In genomic region chr6:27544612-27545260, GRCh38 we compare ENCODE assay signal across 8 cellular contexts.
DNase-seq lines count a peak whose midpoint lies in the region; ATAC-seq and TF ChIP-seq lines count a peak whose summit lies in the region.

No MANE protein-coding gene starts in this region.

- TF ChIP-seq CTCF in A673 (conservative IDR thresholded peaks at IDR 0.05; ENCODE audit: low read depth, low read length), result no peak
- TF ChIP-seq CTCF in GM23338 (conservative IDR thresholded peaks at IDR 0.05; ENCODE audit: low read depth in 2 of 2), result no peak
- no peak for TF ChIP-seq CTCF in astrocyte of the spinal cord (IDR thresholded peaks at IDR 0.05; ENCODE audit: low read depth, low read length)
- no peak for TF ChIP-seq CTCF in stomach (IDR thresholded peaks at IDR 0.05)

- no peaks in the 10 kb centered on the region for H3K79me2 ChIP-seq in GM23338 (replicated peaks; ENCODE audit: insufficient read depth)

- WGBS in stomach, 5 donors, result 5 to 7% (median 6%) methylated on average over 20 of the region's 20 CpGs

- H2AFZ ChIP-seq in GM23338, result peak overlapping the region; percentile 96

- H3K27me3 ChIP-seq in A673 (replicated peaks; ENCODE audit: insufficient read depth, low read depth, low read length, poor library complexity), result no peaks in the 10 kb centered on the region
- H3K27me3 ChIP-seq in GM23338 (ENCODE audit: insufficient read depth), result peaks cover 11% of the 10 kb centered on the region; the same call in 1 of the 2 replicates
- peaks cover 12 to 97% (median 70%) of the 10 kb centered on the region in 3 donors for H3K27me3 ChIP-seq in stomach
- no peaks in the 10 kb centered on the region for H3K27me3 ChIP-seq in HAP-1 (ENCODE audit: low read depth)

- no peaks in the 10 kb centered on the region for H3K36me3 ChIP-seq in A673 (ENCODE audit: insufficient read depth, low read length, poor library complexity, severe bottlenecking)
- no peaks in the 10 kb centered on the region for H3K36me3 ChIP-seq in GM23338 (ENCODE audit: insufficient read depth)
- no peaks in the 10 kb centered on the region for H3K36me3 ChIP-seq in stomach
- no peaks in the 10 kb centered on the region for H3K36me3 ChIP-seq in HAP-1 (replicated peaks)

- H3K4me3 ChIP-seq in A673 (ENCODE audit: low read depth, low read length, poor library complexity, severe bottlenecking) (peak overlapping the region; percentile 48), GM23338 (peak overlapping the region; percentile 82), astrocyte of the spinal cord (ENCODE audit: low read depth, low read length) (peak overlapping the region; percentile 50), stomach (no peak overlapping the region), HAP-1 (no peak overlapping the region)

- no peak for TF ChIP-seq EP300 in stomach (IDR thresholded peaks at IDR 0.05)

- H3K4me1 ChIP-seq in A673 (ENCODE audit: insufficient read depth, low read length, poor library complexity, severe bottlenecking), result no peaks in the 10 kb centered on the region
- no peaks in the 10 kb centered on the region for H3K4me1 ChIP-seq in GM23338 (ENCODE audit: insufficient read depth)
- peaks cover 0 to 17% (median 0%) of the 10 kb centered on the region in 4 donors for H3K4me1 ChIP-seq in stomach
- peaks cover 3% of the 10 kb centered on the region; the same call in 1 of the 2 replicates for H3K4me1 ChIP-seq in HAP-1

- no peaks in the 10 kb centered on the region; the same call in 2 of the 3 replicates for H3K36me3 Mint-ChIP-seq in GM23338 (ENCODE audit: low read depth)

- H3K9me2 ChIP-seq in GM23338 (ENCODE audit: insufficient read depth), result no peaks in the 10 kb centered on the region

- H3K4me3 Mint-ChIP-seq in GM23338, result peak overlapping the region; percentile 90

- TF ChIP-seq POLR2A in stomach (IDR thresholded peaks at IDR 0.05), result no peak

- H3F3A ChIP-seq in GM23338 (replicated peaks; ENCODE audit: low read depth), result no peaks in the 10 kb centered on the region

- H3K27ac Mint-ChIP-seq in GM23338, result no peak overlapping the region

- peak overlapping the region; percentile 84 for H3K4me2 ChIP-seq in GM23338

- DNase-seq in A673 (ENCODE audit: low spot score), result no peak
- peak; percentile 62 for DNase-seq in GM23338 (ENCODE audit: low spot score)
- DNase-seq in astrocyte of the spinal cord (ENCODE audit: low read depth, low spot score), result no peak
- peak; percentile 61 for DNase-seq in islet precursor cell
- no peak for DNase-seq in stomach
- no peak for DNase-seq in effector CD4-positive, alpha-beta T cell
- DNase-seq in left colon, result no peak
- DNase-seq in HAP-1 (ENCODE audit: low spot score in 2 of 2), result no peak

- no peaks in the 10 kb centered on the region for H4K20me1 ChIP-seq in GM23338 (replicated peaks; ENCODE audit: insufficient read depth)

- no peaks in the 10 kb centered on the region for H3K9me3 ChIP-seq in A673 (ENCODE audit: low read depth, low read length, poor library complexity, severe bottlenecking)
- peaks cover 0 to 44% (median 23%) of the 10 kb centered on the region in 4 donors for H3K9me3 ChIP-seq in stomach
- H3K9me3 ChIP-seq in HAP-1, result no peaks in the 10 kb centered on the region

- CTCF ChIA-PET in A673 (lab: Charles Lee), result no interaction called here

- no TSS peak for BruUV-seq in A673 (replicated peaks; lab: Mats Ljungman, UMichigan)

- POLR2A ChIA-PET in A673 (lab: Charles Lee; ENCODE audit: low non-redundant PET), result interaction anchor here (0.6 kb wide), 2 partner anchors 14 to 791 kb away, joined by 3 to 10 read pairs; partner anchors contain the start of gene ZSCAN31

- peak; percentile 4 for ATAC-seq in GM23338
- no peak for ATAC-seq in left colon

- intact Hi-C loops in A673 (cut with micrococcal nuclease; ENCODE audit: unreplicated experiment) (loop anchor here (2.0 to 5.0 kb wide), 3 partner anchors 26 to 143 kb away; no protein-coding TSS in a partner anchor), stomach (cut with DNase I; ENCODE audit: low total_unique reads) (no loop called here), left colon (cut with DNase I, micrococcal nuclease) (no loop called here)

- H3K9me3 Mint-ChIP-seq in GM23338, result peaks cover 3% of the 10 kb centered on the region; the same call in 2 of the 3 replicates

- H3K4me1 Mint-ChIP-seq in GM23338, result peaks cover 21% of the 10 kb centered on the region

- H3K27ac ChIP-seq in A673 (ENCODE audit: low read depth, low read length, poor library complexity, severe bottlenecking), result no peak overlapping the region
- no peak overlapping the region for H3K27ac ChIP-seq in GM23338 (ENCODE audit: low read depth)
- no peak overlapping the region for H3K27ac ChIP-seq in stomach

- in situ Hi-C loops in astrocyte of the spinal cord (cut with HindIII; ENCODE audit: low sequenced_read_pairs), result no loop called here
- in situ Hi-C loops in HAP-1 (cut with MboI; ENCODE audit: low sequenced_read_pairs), result no loop called here

- peaks cover 36% of the 10 kb centered on the region for H3K27me3 Mint-ChIP-seq in GM23338 (ENCODE audit: insufficient read depth, low read depth, poor library complexity)

TF ChIP-seq in GM23338, 12 proteins besides CTCF, POLR2A, EP300 and RAD21:
- TF ChIP-seq EZH2 (IDR thresholded peaks at IDR 0.05; ENCODE audit: low read depth, unreplicated experiment) (peak; percentile 40), ZNF331 (CRISPR knock-in tag; IDR thresholded peaks at IDR 0.05; ENCODE audit: low read depth) (no peak)

Comparison
In these comparisons a context has a peak if more than half of its experiments do, and no peak if none do; other contexts are left out.
1. DNase-seq: peak in GM23338 (single experiment) and islet precursor cell (single experiment); none in A673 (single experiment), astrocyte of the spinal cord (single experiment), stomach (single experiment), effector CD4-positive, alpha-beta T cell (single experiment), left colon (0 of 2) and HAP-1 (0 of 2).
2. H3K4me3 ChIP-seq: peak in A673 (single experiment), GM23338 (single experiment) and astrocyte of the spinal cord (single experiment); none in stomach (0 of 4) and HAP-1 (single experiment).